Comparison of ENCODE assay signal across 26 cellular contexts in the genomic region with DNA sequence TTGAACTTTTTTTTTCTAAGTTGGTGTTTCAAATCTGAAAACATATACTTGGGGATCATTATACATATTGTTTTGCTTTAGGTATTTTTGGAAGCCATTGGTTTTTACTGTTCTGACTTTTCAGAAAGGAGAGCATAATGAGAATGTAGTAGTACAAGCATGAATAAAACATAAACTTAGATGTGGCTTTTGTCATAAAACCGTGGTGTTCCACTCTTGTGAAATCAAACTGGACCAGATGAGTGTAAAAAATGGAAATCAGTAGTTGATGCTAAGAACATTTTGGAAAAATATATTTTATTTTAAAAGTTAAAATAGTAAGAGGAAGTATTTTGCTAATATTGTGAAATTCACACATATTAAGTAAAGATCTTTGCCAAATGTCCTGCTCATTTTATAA. TPM values are rescaled to one million over a fixed set of nuclear protein-coding genes. Genes with fewer than 3 reads are reported as not detected.
"Had no signal": no experiment of that assay in that cellular context is flagged by ENCODE, and none has a peak within 500 bp of the region (broad histone marks: within the 10 kb centered on the region; RNA-seq: fewer than 3 reads in every experiment).

No MANE protein-coding gene starts in this region.

- FAIRE-seq: frontal cortex had no signal

- H3K27me3 ChIP-seq: ascending aorta, breast epithelium, dorsolateral prefrontal cortex had no signal

- DNase-seq: activated CD4-positive, alpha-beta memory T cell treated with anti-CD3 and anti-CD28 coated beads, Interleukin-2, amount 10 ng/mL, durations not matched to agents 7 days and 5 days; activated CD4-positive, alpha-beta T cell treated with anti-CD3 and anti-CD28 coated beads for 36 hours; activated CD4-positive, alpha-beta T cell treated with anti-CD3 and anti-CD28 coated beads, Interleukin-2, amount 10 ng/mL, durations not matched to agents 24 days and 14 days; activated CD4-positive, CD25-positive, alpha-beta regulatory T cell; activated CD4-positive, CD25-positive, alpha-beta regulatory T cell treated with anti-CD3 and anti-CD28 coated beads, Interleukin-2, amount 50 U/mL, for 72 hours; activated CD8-positive, alpha-beta memory T cell treated with anti-CD3 and anti-CD28 coated beads, Interleukin-2, amount 50 U/mL, for 48 hours; activated gamma-delta T cell; activated naive CD4-positive, alpha-beta T cell; activated naive CD4-positive, alpha-beta T cell treated with anti-CD3 and anti-CD28 coated beads, Interleukin-2, amount 10 ng/mL, durations not matched to agents 7 days and 5 days; activated naive CD8-positive, alpha-beta T cell treated with anti-CD3 and anti-CD28 coated beads, Interleukin-2, amount 10 ng/mL, durations not matched to agents 7 days and 5 days; activated T-cell treated with anti-CD3 and anti-CD28 coated beads for 4 hours; activated T-cell treated with anti-CD3 and anti-CD28 coated beads, Interleukin-2, amount 50 U/mL, for 24 hours; activated T-cell treated with anti-CD3 and anti-CD28 coated beads, Interleukin-2, amount 50 U/mL, for 72 hours; dorsolateral prefrontal cortex; effector memory CD4-positive, alpha-beta T cell; endodermal cell; foreskin fibroblast; SW 1271; T-cell; T-helper 9 cell had no signal

- H3K4me1 ChIP-seq: breast epithelium had no signal

- H3K27ac ChIP-seq: ascending aorta, coronary artery, dorsolateral prefrontal cortex had no signal

- H3K4me3 ChIP-seq: ascending aorta, breast epithelium, coronary artery, dorsolateral prefrontal cortex had no signal

- H3K36me3 ChIP-seq: breast epithelium had no signal

RNA-seq across cellular contexts. Expression of a gene that starts 29.6 kb away (rescaled TPM):
- total RNA-seq: activated CD4-positive, alpha-beta memory T cell treated with anti-CD3 and anti-CD28 coated beads, Interleukin-2, amount 10 ng/mL, durations not matched to agents 7 days and 5 days; activated CD4-positive, alpha-beta T cell treated with anti-CD3 and anti-CD28 coated beads for 36 hours; activated CD4-positive, alpha-beta T cell treated with anti-CD3 and anti-CD28 coated beads, Interleukin-2, amount 10 ng/mL, durations not matched to agents 24 days and 14 days; activated naive CD4-positive, alpha-beta T cell treated with anti-CD3 and anti-CD28 coated beads, Interleukin-2, amount 50 U/mL, for 72 hours; activated naive CD8-positive, alpha-beta T cell treated with anti-CD3 and anti-CD28 coated beads, Interleukin-2, amount 10 ng/mL, durations not matched to agents 7 days and 5 days; T-helper 2 cell treated with Interferon-gamma antibody and Interleukin-4, amounts not matched to agents 100 ng/mL and 5 ng/mL, for 36 hours had no signal
